Comparison of ENCODE assay signal across 43 cellular contexts in genomic region chr1:227725036-227725435, GRCh38.
"Had no signal": no experiment of that assay in that cellular context is flagged by ENCODE, and none has a peak within 500 bp of the region (broad histone marks: within the 10 kb centered on the region; RNA-seq: fewer than 3 reads in every experiment).

No MANE protein-coding gene starts in this region.

- H3K27ac Mint-ChIP-seq: activated B cell treated with CpG ODN at 0.5 μM for 24 hours; activated CD4-positive, alpha-beta memory T cell treated with anti-CD3 and anti-CD28 coated beads for 36 hours; activated CD8-positive, alpha-beta memory T cell treated with anti-CD3 and anti-CD28 coated beads, Interleukin-2, amount 10 ng/mL, durations not matched to agents 7 days and 5 days; activated naive CD8-positive, alpha-beta T cell treated with anti-CD3 and anti-CD28 coated beads for 36 hours; activated T-cell treated with anti-CD3 and anti-CD28 coated beads, Interleukin-2, amount 50 U/mL, for 72 hours had no signal

- DNase-seq: activated B cell treated with CpG ODN at 0.5 μM for 24 hours; activated CD4-positive, alpha-beta memory T cell treated with anti-CD3 and anti-CD28 coated beads for 36 hours; activated CD4-positive, alpha-beta T cell treated with anti-CD3 and anti-CD28 coated beads for 4 hours; activated CD4-positive, alpha-beta T cell treated with anti-CD3 and anti-CD28 coated beads, Interleukin-2, amount 50 U/mL, for 1 hour; activated CD4-positive, CD25-positive, alpha-beta regulatory T cell treated with anti-CD3 and anti-CD28 coated beads, Interleukin-2, amount 50 U/mL, for 72 hours; activated CD8-positive, alpha-beta memory T cell treated with anti-CD3 and anti-CD28 coated beads for 24 hours; activated CD8-positive, alpha-beta memory T cell treated with anti-CD3 and anti-CD28 coated beads, Interleukin-2, amount 10 ng/mL, durations not matched to agents 7 days and 5 days; activated effector memory CD4-positive, alpha-beta T cell treated with anti-CD3 and anti-CD28 coated beads, Interleukin-2, amount 50 U/mL, for 16 hours; activated naive CD4-positive, alpha-beta T cell; activated naive CD4-positive, alpha-beta T cell treated with anti-CD3 and anti-CD28 coated beads, Interleukin-2, amount 50 U/mL, for 16 hours; activated naive CD8-positive, alpha-beta T cell treated with anti-CD3 and anti-CD28 coated beads for 36 hours; activated T-cell treated with anti-CD3 and anti-CD28 coated beads, Interleukin-2, amount 50 U/mL, for 1 hour; activated T-cell treated with anti-CD3 and anti-CD28 coated beads, Interleukin-2, amount 50 U/mL, for 72 hours; amniotic stem cell; Karpas-422; KBM-7; MG63; NCI-H1048; NCI-H1105 treated with DMSO at 0.1 percent for 48 hours; NCI-H1436; NCI-H1694; NCI-H1930; NCI-H2081 treated with DMSO at 0.1 percent for 48 hours; NCI-H2227 treated with DMSO at 0.1 percent for 48 hours; NCI-H446; NCI-H510A treated with DMSO at 0.1 percent for 48 hours; NCI-H69; NK-92 treated with Interleukin-12 subunit alpha and Interleukin-12 subunit beta, amount 100 ng/mL, for 24 hours; PC-9; SIG-M5; SW 1271; T-helper 1 cell; T-helper 2 cell; T-helper 9 cell had no signal

- H3K27ac ChIP-seq: ascending aorta, cardiac muscle cell, PC-9, RWPE1, VCaP had no signal

- H3K4me2 ChIP-seq: PC-9 had no signal

- FAIRE-seq: RCC 7860 had no signal

- H3K4me3 ChIP-seq: ascending aorta, cardiac muscle cell, MG63, PC-9 had no signal

- ATAC-seq: activated CD8-positive, alpha-beta memory T cell treated with anti-CD3 and anti-CD28 coated beads, Interleukin-2, amount 10 ng/mL, durations not matched to agents 7 days and 5 days; activated T-cell treated with anti-CD3 and anti-CD28 coated beads, Interleukin-2, amount 50 U/mL, for 72 hours; activated T-helper 17 cell treated with anti-CD3 and anti-CD28 coated beads, Interleukin-2, amount 50 U/mL, for 72 hours; Right ventricle myocardium inferior; SK-N-SH treated with all-trans-retinoic acid at 6 μM for 48 hours had no signal

- H3K36me3 ChIP-seq: ascending aorta, cardiac muscle cell, MG63 had no signal

- H2AFZ ChIP-seq: PC-9 had no signal

- H3K4me3 Mint-ChIP-seq: activated B cell treated with CpG ODN at 0.5 μM for 24 hours; activated CD4-positive, alpha-beta memory T cell treated with anti-CD3 and anti-CD28 coated beads for 36 hours; activated CD8-positive, alpha-beta memory T cell treated with anti-CD3 and anti-CD28 coated beads, Interleukin-2, amount 10 ng/mL, durations not matched to agents 7 days and 5 days; activated naive CD8-positive, alpha-beta T cell treated with anti-CD3 and anti-CD28 coated beads for 36 hours; activated T-cell treated with anti-CD3 and anti-CD28 coated beads, Interleukin-2, amount 50 U/mL, for 72 hours; activated T-helper 17 cell treated with anti-CD3 and anti-CD28 coated beads, Interleukin-2, amount 50 U/mL, for 72 hours; central memory CD8-positive, alpha-beta T cell had no signal

- H3K27me3 ChIP-seq: ascending aorta, cardiac muscle cell had no signal
